In genomic region chr22:50326225-50326958, GRCh38 we compare ENCODE assay signal across 8 cellular contexts. TPM values are rescaled to one million over a fixed set of nuclear protein-coding genes. Genes with fewer than 3 reads are reported as not detected.
DNase-seq lines count a peak whose midpoint lies in the region; ATAC-seq, FAIRE-seq and TF ChIP-seq lines count a peak whose summit lies in the region.

No MANE protein-coding gene starts in this region.

- no peaks in the 10 kb centered on the region for H3K27me3 Mint-ChIP-seq in activated naive CD4-positive, alpha-beta T cell treated with anti-CD3 and anti-CD28 coated beads for 36 hours (ENCODE audit: low read depth)
- H3K27me3 Mint-ChIP-seq in activated naive CD8-positive, alpha-beta T cell, result peaks cover 2% of the 10 kb centered on the region

- TF ChIP-seq EP300 in HepG2 (IDR thresholded peaks at IDR 0.05; ENCODE audit: low read depth in 2 of 2, low read length in 2 of 2), result no peak
- TF ChIP-seq EP300 in HepG2 (CRISPR knock-in tag; IDR thresholded peaks at IDR 0.05; ENCODE audit: borderline replicate concordance), result no peak

- no peak for TF ChIP-seq RAD21 in HepG2 (CRISPR knock-in tag; IDR thresholded peaks at IDR 0.05)

- intact Hi-C loops in activated naive CD4-positive, alpha-beta T cell treated with anti-CD3 and anti-CD28 coated beads for 36 hours (cut with micrococcal nuclease), result loop anchor here (2.0 kb wide), 1 partner anchor 74 kb away; no protein-coding TSS in a partner anchor
- intact Hi-C loops in HepG2 (cut with micrococcal nuclease; ENCODE audit: unreplicated experiment) (loop anchor here (5.0 kb wide), 1 partner anchor 34 kb away; no protein-coding TSS in a partner anchor), tibial artery (cut with DNase I; ENCODE audit: low total_unique reads) (loop anchor here (2.0 kb wide), 2 partner anchors 16 to 50 kb away; partner anchors contain the start of gene PPP6R2)

- no peaks in the 10 kb centered on the region for H4K20me1 ChIP-seq in HepG2 (ENCODE audit: insufficient read depth, low read length)

- H3K9me3 ChIP-seq in HepG2 (ENCODE audit: low read length), result no peaks in the 10 kb centered on the region
- H3K9me3 ChIP-seq in tibial artery, result no peaks in the 10 kb centered on the region

- H3K4me1 ChIP-seq in HepG2 (ENCODE audit: insufficient read depth, low read length) (peaks cover 69% of the 10 kb centered on the region), tibial artery (peaks cover 0 to 12% (median 7%) of the 10 kb centered on the region in 4 donors)

- no peak for DNase-seq in activated naive CD4-positive, alpha-beta T cell treated with anti-CD3 and anti-CD28 coated beads for 36 hours
- no peak for DNase-seq in activated naive CD4-positive, alpha-beta T cell treated with Interleukin-2 at 50 U/mL for 16 hours
- DNase-seq in HepG2 (ENCODE audit: low spot score), result no peak
- no peak for DNase-seq in tibial artery
- DNase-seq in NCI-H69 (lab: John Stamatoyannopoulos, UW), result no peak
- no peak for DNase-seq in HT-29 (ENCODE audit: low spot score)

- H3K27me3 ChIP-seq in HepG2 (ENCODE audit: control insufficient read depth in 1 of 2, insufficient read depth in 2 of 2, low read length in 2 of 2) (no peaks in the 10 kb centered on the region; a peak in 1 of 5 replicates), tibial artery (no peaks in the 10 kb centered on the region)

- no peak for FAIRE-seq in HepG2 (lab: Jason Lieb, UNC)

- peak overlapping the region; percentile 98 for H3K4me2 ChIP-seq in HepG2 (ENCODE audit: low read depth, low read length)

- ATAC-seq in HepG2, result peak; percentile 24; the same call in 1 of the 3 replicates
- ATAC-seq in HG03378 (IDR thresholded peaks at IDR 0.05; ENCODE audit: unreplicated experiment), result no peak

- H3K9ac ChIP-seq in HepG2 (ENCODE audit: insufficient read depth, low read depth, low read length), result peak overlapping the region; percentile 63

- H3K4me3 Mint-ChIP-seq in activated naive CD4-positive, alpha-beta T cell treated with anti-CD3 and anti-CD28 coated beads for 36 hours, result peak overlapping the region; percentile 70
- peak overlapping the region; percentile 86 for H3K4me3 Mint-ChIP-seq in activated naive CD8-positive, alpha-beta T cell

- no peaks in the 10 kb centered on the region for H3K36me3 Mint-ChIP-seq in activated naive CD4-positive, alpha-beta T cell treated with anti-CD3 and anti-CD28 coated beads for 36 hours (ENCODE audit: low read depth)
- H3K36me3 Mint-ChIP-seq in activated naive CD8-positive, alpha-beta T cell, result peaks cover 2% of the 10 kb centered on the region

- POLR2A ChIA-PET in HepG2 (lab: Yijun Ruan, JAX), result interaction anchor here (0.5 to 6.3 kb wide), 8 partner anchors 15 to 199 kb away, joined by 3 to 38 read pairs (median 4); partner anchors contain the start of genes HDAC10 and SCO2

- H3K4me3 ChIP-seq in HepG2 (replicated peaks in 1 of 3; ENCODE audit: insufficient read depth in 1 of 3, low read depth in 2 of 3, low read length in 3 of 3) (peak overlapping the region; percentile 65 to 83 (median 81); a peak in 5 of 6 replicates), tibial artery (peak overlapping the region; percentile 61 to 69)

- no peak overlapping the region for H3K27ac Mint-ChIP-seq in activated naive CD4-positive, alpha-beta T cell treated with anti-CD3 and anti-CD28 coated beads for 36 hours
- H3K27ac Mint-ChIP-seq in activated naive CD8-positive, alpha-beta T cell, result no peak overlapping the region

- H3K36me3 ChIP-seq in HepG2 (replicated peaks in 1 of 2; ENCODE audit: control insufficient read depth in 1 of 2, insufficient read depth in 2 of 2, low read length in 2 of 2) (no peaks in the 10 kb centered on the region), tibial artery (no peaks in the 10 kb centered on the region)

- 37% methylated on average over 15 of the region's 57 CpGs for WGBS in HepG2 (ENCODE audit: low lambda C conversion rate)

- peaks cover 12% of the 10 kb centered on the region for H3K4me1 Mint-ChIP-seq in activated naive CD4-positive, alpha-beta T cell treated with anti-CD3 and anti-CD28 coated beads for 36 hours (ENCODE audit: low read depth)
- peaks cover 13% of the 10 kb centered on the region for H3K4me1 Mint-ChIP-seq in activated naive CD8-positive, alpha-beta T cell (ENCODE audit: low read depth)

- no peak for TF ChIP-seq POLR2A in HepG2 (IDR thresholded peaks at IDR 0.05; ENCODE audit: insufficient read depth in 1 of 2, low read depth in 2 of 2, low read length in 2 of 2)

- TF ChIP-seq CTCF in HepG2 (CRISPR knock-in tag; IDR thresholded peaks at IDR 0.05) (no peak), tibial artery (IDR thresholded peaks at IDR 0.05) (no peak)

- in situ Hi-C loops in HepG2 (cut with HindIII; ENCODE audit: extremely low pct_ligation_motif_present, low pct_unique_long_range_greater_than_20kb), result loop anchor here (5.0 kb wide), 1 partner anchor 49 kb away; no protein-coding TSS in a partner anchor

- no peak overlapping the region for H3K27ac ChIP-seq in HepG2 (ENCODE audit: extremely low read length, insufficient read depth, low read length)
- H3K27ac ChIP-seq in tibial artery, result peak overlapping the region; percentile 35 to 45

- no peaks in the 10 kb centered on the region for H3K9me3 Mint-ChIP-seq in activated naive CD4-positive, alpha-beta T cell treated with anti-CD3 and anti-CD28 coated beads for 36 hours
- H3K9me3 Mint-ChIP-seq in activated naive CD8-positive, alpha-beta T cell (ENCODE audit: low read depth), result no peaks in the 10 kb centered on the region

- H2AFZ ChIP-seq in HepG2 (ENCODE audit: low read length), result no peak overlapping the region

- no peaks in the 10 kb centered on the region for H3K79me2 ChIP-seq in HepG2 (ENCODE audit: insufficient read depth, low read length)

- CTCF ChIA-PET in activated naive CD4-positive, alpha-beta T cell treated with anti-CD3 and anti-CD28 coated beads for 36 hours (lab: Charles Lee), result interaction anchor here (0.7 to 5.3 kb wide), 4 partner anchors 50 to 84 kb away, joined by 3 to 31 read pairs (median 8); partner anchors contain the start of gene HDAC10
- CTCF ChIA-PET in HepG2 (lab: Yijun Ruan, JAX; ENCODE audit: low intra/inter-chr PET ratio, low total read pairs), result interaction anchor here (1.0 to 4.7 kb wide), 8 partner anchors 15 to 74 kb away, joined by 3 to 133 read pairs (median 7); partner anchors contain the start of gene PPP6R2

- no TSS peak for BruUV-seq in HepG2 (replicated peaks; lab: Mats Ljungman, UMichigan)

RNA-seq across cellular contexts. Expression of gene DENND6B, which starts 0.4 kb away (rescaled TPM):
- 1 to 10 TPM; 1.8 to 2.1 TPM for total RNA-seq in activated naive CD4-positive, alpha-beta T cell treated with anti-CD3 and anti-CD28 coated beads for 36 hours
- 0.84 and 0.95 TPM in 2 replicates for total RNA-seq in HepG2 (2016; rRNA removed; fragmentation: Illumina TruSeq; extraction: Trizol)
- 0.30 and 0.44 TPM in 2 replicates for total RNA-seq in HepG2 (2016; cell fraction: cytosol; rRNA removed; fragmentation: Illumina TruSeq; extraction: Trizol; ENCODE audit: low read depth)
- total RNA-seq in HepG2 (2016; cell fraction: insoluble cytoplasmic fraction; rRNA removed; fragmentation: Illumina TruSeq; extraction: Trizol), result 0.22 and 0.65 TPM in 2 replicates
- 0.52 and 0.90 TPM in 2 replicates for total RNA-seq in HepG2 (2016; cell fraction: membrane; rRNA removed; fragmentation: Illumina TruSeq; extraction: Trizol)
- total RNA-seq in HepG2 (2016; cell fraction: nucleus; rRNA removed; fragmentation: Illumina TruSeq; extraction: Trizol), result 0.90 and 1.1 TPM in 2 replicates
- 3.8 and 4.2 TPM in 2 replicates for polyA plus RNA-seq in HepG2 (2011; rRNA removed)
- polyA plus RNA-seq in HepG2 (2011; cell fraction: cytosol; rRNA removed), result 1.8 TPM in 2 replicates
- polyA plus RNA-seq in HepG2 (2011; cell fraction: nucleus; rRNA removed), result 33.7 and 41.4 TPM in 2 replicates
- 2.5 and 2.6 TPM in 2 replicates for polyA plus RNA-seq in HepG2 (2012)
- 0.33 and 0.71 TPM in 2 replicates for polyA plus RNA-seq in HepG2 (2016; cell fraction: cytosol; fragmentation: Illumina TruSeq; extraction: Trizol; ENCODE audit: low read depth)
- polyA plus RNA-seq in HepG2 (2016; cell fraction: insoluble cytoplasmic fraction; fragmentation: Illumina TruSeq; extraction: Trizol; ENCODE audit: low read depth), result 0.74 and 0.86 TPM in 2 replicates
- 0.63 and 1.2 TPM in 2 replicates for polyA plus RNA-seq in HepG2 (2016; cell fraction: membrane; fragmentation: Illumina TruSeq; extraction: Trizol; ENCODE audit: low read depth)
- polyA plus RNA-seq in HepG2 (2016; cell fraction: nucleus; fragmentation: Illumina TruSeq; extraction: Trizol; ENCODE audit: insufficient read depth, low read depth), result 4.0 and 5.3 TPM in 2 replicates
- polyA minus RNA-seq in HepG2 (2011; rRNA and poly(A)+ RNA removed; ENCODE audit: low replicate concordance), result 0.58 and 2.9 TPM in 2 replicates
- 1.3 TPM in 2 replicates for polyA minus RNA-seq in HepG2 (2011; cell fraction: cytosol; rRNA and poly(A)+ RNA removed)
- polyA minus RNA-seq in HepG2 (2011; cell fraction: nucleus; rRNA and poly(A)+ RNA removed), result 2.6 and 3.3 TPM in 2 replicates
- 4.5 and 5.2 TPM in 2 replicates for total RNA-seq in HT-29 (2014; rRNA removed; shearing (Covaris generic))

RNA-seq across cellular contexts. Expression of gene PPP6R2, which starts 16.7 kb away (rescaled TPM):
- 10 to 100 TPM; 33.7 to 34.7 TPM for total RNA-seq in activated naive CD4-positive, alpha-beta T cell treated with anti-CD3 and anti-CD28 coated beads for 36 hours
- 36.1 and 55.0 TPM in 2 replicates for total RNA-seq in HepG2 (2016; rRNA removed; fragmentation: Illumina TruSeq; extraction: Trizol)
- 13.5 and 14.8 TPM in 2 replicates for total RNA-seq in HepG2 (2016; cell fraction: cytosol; rRNA removed; fragmentation: Illumina TruSeq; extraction: Trizol; ENCODE audit: low read depth)
- total RNA-seq in HepG2 (2016; cell fraction: insoluble cytoplasmic fraction; rRNA removed; fragmentation: Illumina TruSeq; extraction: Trizol), result 33.5 and 56.7 TPM in 2 replicates
- 26.4 and 27.2 TPM in 2 replicates for total RNA-seq in HepG2 (2016; cell fraction: membrane; rRNA removed; fragmentation: Illumina TruSeq; extraction: Trizol)
- total RNA-seq in HepG2 (2016; cell fraction: nucleus; rRNA removed; fragmentation: Illumina TruSeq; extraction: Trizol), result 53.7 and 65.8 TPM in 2 replicates
- 102 and 112 TPM in 2 replicates for polyA plus RNA-seq in HepG2 (2011; rRNA removed)
- 56.6 and 76.3 TPM in 2 replicates for polyA plus RNA-seq in HepG2 (2011; cell fraction: cytosol; rRNA removed)
- 458 and 611 TPM in 2 replicates for polyA plus RNA-seq in HepG2 (2011; cell fraction: nucleus; rRNA removed)
- 58.5 and 66.4 TPM in 2 replicates for polyA plus RNA-seq in HepG2 (2012)
- polyA plus RNA-seq in HepG2 (2016; cell fraction: cytosol; fragmentation: Illumina TruSeq; extraction: Trizol; ENCODE audit: low read depth), result 6.8 and 7.7 TPM in 2 replicates
- polyA plus RNA-seq in HepG2 (2016; cell fraction: insoluble cytoplasmic fraction; fragmentation: Illumina TruSeq; extraction: Trizol; ENCODE audit: low read depth), result 26.5 and 32.8 TPM in 2 replicates
- polyA plus RNA-seq in HepG2 (2016; cell fraction: membrane; fragmentation: Illumina TruSeq; extraction: Trizol; ENCODE audit: low read depth), result 17.1 and 18.2 TPM in 2 replicates
- 172 and 175 TPM in 2 replicates for polyA plus RNA-seq in HepG2 (2016; cell fraction: nucleus; fragmentation: Illumina TruSeq; extraction: Trizol; ENCODE audit: insufficient read depth, low read depth)
- 25.0 and 101 TPM in 2 replicates for polyA minus RNA-seq in HepG2 (2011; rRNA and poly(A)+ RNA removed; ENCODE audit: low replicate concordance)
- polyA minus RNA-seq in HepG2 (2011; cell fraction: cytosol; rRNA and poly(A)+ RNA removed), result 29.8 and 30.8 TPM in 2 replicates
- 84.9 and 89.9 TPM in 2 replicates for polyA minus RNA-seq in HepG2 (2011; cell fraction: nucleus; rRNA and poly(A)+ RNA removed)
- 54.1 and 56.7 TPM in 2 replicates for total RNA-seq in HT-29 (2014; rRNA removed; shearing (Covaris generic))

RNA-seq across cellular contexts. Expression of gene PLXNB2, which starts 18.9 kb away (rescaled TPM):
- 10 to 100 TPM in 1 of 2 experiments, 1 to 10 TPM in 1; 9.8 to 10.4 TPM for total RNA-seq in activated naive CD4-positive, alpha-beta T cell treated with anti-CD3 and anti-CD28 coated beads for 36 hours
- 19.3 and 32.6 TPM in 2 replicates for total RNA-seq in HepG2 (2016; rRNA removed; fragmentation: Illumina TruSeq; extraction: Trizol)
- total RNA-seq in HepG2 (2016; cell fraction: cytosol; rRNA removed; fragmentation: Illumina TruSeq; extraction: Trizol; ENCODE audit: low read depth), result 4.6 and 4.9 TPM in 2 replicates
- 16.8 and 32.7 TPM in 2 replicates for total RNA-seq in HepG2 (2016; cell fraction: insoluble cytoplasmic fraction; rRNA removed; fragmentation: Illumina TruSeq; extraction: Trizol)
- total RNA-seq in HepG2 (2016; cell fraction: membrane; rRNA removed; fragmentation: Illumina TruSeq; extraction: Trizol), result 13.7 and 15.6 TPM in 2 replicates
- 43.2 and 57.8 TPM in 2 replicates for total RNA-seq in HepG2 (2016; cell fraction: nucleus; rRNA removed; fragmentation: Illumina TruSeq; extraction: Trizol)
- 68.9 and 79.4 TPM in 2 replicates for polyA plus RNA-seq in HepG2 (2011; rRNA removed)
- polyA plus RNA-seq in HepG2 (2011; cell fraction: cytosol; rRNA removed), result 46.5 and 75.4 TPM in 2 replicates
- 265 and 413 TPM in 2 replicates for polyA plus RNA-seq in HepG2 (2011; cell fraction: nucleus; rRNA removed)
- 53.9 and 72.9 TPM in 2 replicates for polyA plus RNA-seq in HepG2 (2012)
- 5.5 and 6.2 TPM in 2 replicates for polyA plus RNA-seq in HepG2 (2016; cell fraction: cytosol; fragmentation: Illumina TruSeq; extraction: Trizol; ENCODE audit: low read depth)
- polyA plus RNA-seq in HepG2 (2016; cell fraction: insoluble cytoplasmic fraction; fragmentation: Illumina TruSeq; extraction: Trizol; ENCODE audit: low read depth), result 16.2 and 23.0 TPM in 2 replicates
- polyA plus RNA-seq in HepG2 (2016; cell fraction: membrane; fragmentation: Illumina TruSeq; extraction: Trizol; ENCODE audit: low read depth), result 10.1 and 11.9 TPM in 2 replicates
- polyA plus RNA-seq in HepG2 (2016; cell fraction: nucleus; fragmentation: Illumina TruSeq; extraction: Trizol; ENCODE audit: insufficient read depth, low read depth), result 148 and 155 TPM in 2 replicates
- polyA minus RNA-seq in HepG2 (2011; rRNA and poly(A)+ RNA removed; ENCODE audit: low replicate concordance), result 61.5 and 149 TPM in 2 replicates
- polyA minus RNA-seq in HepG2 (2011; cell fraction: cytosol; rRNA and poly(A)+ RNA removed), result 76.6 and 89.8 TPM in 2 replicates
- polyA minus RNA-seq in HepG2 (2011; cell fraction: nucleus; rRNA and poly(A)+ RNA removed), result 57.9 and 61.3 TPM in 2 replicates
- 247 and 252 TPM in 2 replicates for total RNA-seq in HT-29 (2014; rRNA removed; shearing (Covaris generic))

RNA-seq across cellular contexts. Expression of gene MAPK11, which starts 56.2 kb away (rescaled TPM):
- 10 to 100 TPM; 17.5 to 17.9 TPM for total RNA-seq in activated naive CD4-positive, alpha-beta T cell treated with anti-CD3 and anti-CD28 coated beads for 36 hours
- total RNA-seq in HepG2 (2016; rRNA removed; fragmentation: Illumina TruSeq; extraction: Trizol), result 0.15 TPM in 1 of 2 replicates, not detected in the other
- not detected in 2 replicates for total RNA-seq in HepG2 (2016; cell fraction: cytosol; rRNA removed; fragmentation: Illumina TruSeq; extraction: Trizol; ENCODE audit: low read depth)
- total RNA-seq in HepG2 (2016; cell fraction: insoluble cytoplasmic fraction; rRNA removed; fragmentation: Illumina TruSeq; extraction: Trizol), result 0.12 and 0.15 TPM in 2 replicates
- total RNA-seq in HepG2 (2016; cell fraction: membrane; rRNA removed; fragmentation: Illumina TruSeq; extraction: Trizol), result 0.10 and 0.19 TPM in 2 replicates
- total RNA-seq in HepG2 (2016; cell fraction: nucleus; rRNA removed; fragmentation: Illumina TruSeq; extraction: Trizol), result 0.28 TPM in 1 of 2 replicates, not detected in the other
- 0.17 and 0.46 TPM in 2 replicates for polyA plus RNA-seq in HepG2 (2011; rRNA removed)
- 0.13 and 0.19 TPM in 2 replicates for polyA plus RNA-seq in HepG2 (2011; cell fraction: cytosol; rRNA removed)
- polyA plus RNA-seq in HepG2 (2011; cell fraction: nucleus; rRNA removed), result 1.9 TPM in 2 replicates
- polyA plus RNA-seq in HepG2 (2012), result 0.21 TPM in 1 of 2 replicates, not detected in the other
- polyA plus RNA-seq in HepG2 (2016; cell fraction: cytosol; fragmentation: Illumina TruSeq; extraction: Trizol; ENCODE audit: low read depth), result 0.05 and 0.07 TPM in 2 replicates
- 0.19 and 0.24 TPM in 2 replicates for polyA plus RNA-seq in HepG2 (2016; cell fraction: insoluble cytoplasmic fraction; fragmentation: Illumina TruSeq; extraction: Trizol; ENCODE audit: low read depth)
- polyA plus RNA-seq in HepG2 (2016; cell fraction: membrane; fragmentation: Illumina TruSeq; extraction: Trizol; ENCODE audit: low read depth), result 0.13 TPM in 1 of 2 replicates, not detected in the other
- 0.25 and 0.37 TPM in 2 replicates for polyA plus RNA-seq in HepG2 (2016; cell fraction: nucleus; fragmentation: Illumina TruSeq; extraction: Trizol; ENCODE audit: insufficient read depth, low read depth)
- polyA minus RNA-seq in HepG2 (2011; rRNA and poly(A)+ RNA removed; ENCODE audit: low replicate concordance), result 0.58 and 0.94 TPM in 2 replicates
- not detected in 2 replicates for polyA minus RNA-seq in HepG2 (2011; cell fraction: cytosol; rRNA and poly(A)+ RNA removed)
- polyA minus RNA-seq in HepG2 (2011; cell fraction: nucleus; rRNA and poly(A)+ RNA removed), result 0.13 TPM in 1 of 2 replicates, not detected in the other
- total RNA-seq in HT-29 (2014; rRNA removed; shearing (Covaris generic)), result 1.6 and 2.2 TPM in 2 replicates
